Comparison of ENCODE assay signal across 9 cellular contexts in genomic region chr9:134642385-134643181, GRCh38. TPM values are rescaled to one million over a fixed set of nuclear protein-coding genes. Genes with fewer than 3 reads are reported as not detected.
DNase-seq lines count a peak whose midpoint lies in the region; ATAC-seq and TF ChIP-seq lines count a peak whose summit lies in the region.
"Had no signal": no experiment of that assay in that cellular context is flagged by ENCODE, and none has a peak within 500 bp of the region (broad histone marks: within the 10 kb centered on the region; RNA-seq: fewer than 3 reads in every experiment).

No MANE protein-coding gene starts in this region.

- H3K27me3 ChIP-seq in A673 (replicated peaks; ENCODE audit: insufficient read depth, low read depth, low read length, poor library complexity) (no peaks in the 10 kb centered on the region), MG63 (no peaks in the 10 kb centered on the region), fibroblast of lung (ENCODE audit: control insufficient read depth, insufficient read depth, low read length) (no peaks in the 10 kb centered on the region)

- DNase-seq in A673 (ENCODE audit: low spot score), result peak; percentile 75
- peak; percentile 81 for DNase-seq in MG63
- DNase-seq in fibroblast of lung (ENCODE audit: low read depth in 2 of 2), result peak; percentile 85 to 94
- DNase-seq in naive thymus-derived CD8-positive, alpha-beta T cell, result no peak
- no peak for DNase-seq in erythroblast (lab: John Stamatoyannopoulos, UW)
- DNase-seq in cortex of kidney (lab: John Stamatoyannopoulos, UW), result no peak
- DNase-seq in COLO668 (lab: John Stamatoyannopoulos, UW; ENCODE audit: unreplicated experiment), result no peak
- DNase-seq: activated effector memory CD4-positive, alpha-beta T cell treated with anti-CD3 and anti-CD28 coated beads, Interleukin-2, amount 50 U/mL, for 16 hours had no signal

- ATAC-seq in naive thymus-derived CD8-positive, alpha-beta T cell, result no peak
- ATAC-seq in HG03571 (IDR thresholded peaks at IDR 0.05; ENCODE audit: unreplicated experiment), result no peak

- peak overlapping the region in 9 of 10 donors; percentile 33 to 70 (median 51) for H3K4me3 Mint-ChIP-seq in naive thymus-derived CD8-positive, alpha-beta T cell

- no peaks in the 10 kb centered on the region for H3K9me3 ChIP-seq in A673 (ENCODE audit: low read depth, low read length, poor library complexity, severe bottlenecking)
- H3K9me3 ChIP-seq in MG63, result no peaks in the 10 kb centered on the region
- no peaks in the 10 kb centered on the region for H3K9me3 ChIP-seq in fibroblast of lung (ENCODE audit: control insufficient read depth, insufficient read depth, low read depth, low read length)

- peak overlapping the region; percentile 84 for H3K9ac ChIP-seq in fibroblast of lung (ENCODE audit: insufficient read depth, low read length)

- H3K9me3 Mint-ChIP-seq in naive thymus-derived CD8-positive, alpha-beta T cell, result no peaks in the 10 kb centered on the region

- no peak for TF ChIP-seq POLR2A in erythroblast (IDR thresholded peaks at IDR 0.05; ENCODE audit: low read length)

- BruUV-seq in A673 (replicated peaks; lab: Mats Ljungman, UMichigan), result no TSS peak

- H3K27me3 Mint-ChIP-seq in naive thymus-derived CD8-positive, alpha-beta T cell, result peaks cover 3 to 45% (median 23%) of the 10 kb centered on the region in 5 donors

- H3K36me3 ChIP-seq in A673 (ENCODE audit: insufficient read depth, low read length, poor library complexity, severe bottlenecking) (no peaks in the 10 kb centered on the region), MG63 (peaks cover 25% of the 10 kb centered on the region), fibroblast of lung (ENCODE audit: control insufficient read depth, insufficient read depth, low read length) (peaks cover 9% of the 10 kb centered on the region)

- H3K79me2 ChIP-seq in fibroblast of lung (ENCODE audit: control insufficient read depth, insufficient read depth, low read length), result peaks cover 39% of the 10 kb centered on the region

- intact Hi-C loops in A673 (cut with micrococcal nuclease; ENCODE audit: unreplicated experiment), result loop anchor here (5.0 to 10.0 kb wide), 2 partner anchors 185 to 478 kb away; partner anchors contain the start of gene RNU6ATAC

- no peak overlapping the region for H3K27ac Mint-ChIP-seq in naive thymus-derived CD8-positive, alpha-beta T cell

- H3K36me3 Mint-ChIP-seq in naive thymus-derived CD8-positive, alpha-beta T cell, result no peaks in the 10 kb centered on the region

- CTCF ChIA-PET in A673 (lab: Charles Lee), result interaction anchor here (1.2 kb wide), 1 partner anchor 193 kb away, joined by 4 read pairs; no protein-coding TSS in a partner anchor

- H3K4me3 ChIP-seq in A673 (ENCODE audit: low read depth, low read length, poor library complexity, severe bottlenecking) (peak overlapping the region; percentile 81), MG63 (peak overlapping the region; percentile 69), fibroblast of lung (replicated peaks in 1 of 4; ENCODE audit: control extremely low read depth in 1 of 4, insufficient read depth in 1 of 4, low read depth in 3 of 4, low read length in 4 of 4) (peak overlapping the region; percentile 55 to 92 (median 77))

- TF ChIP-seq CTCF in A673 (conservative IDR thresholded peaks at IDR 0.05; ENCODE audit: low read depth, low read length), result peak; percentile 46
- TF ChIP-seq CTCF in fibroblast of lung (conservative IDR thresholded peaks at IDR 0.05 in 1 of 2, IDR thresholded peaks at IDR 0.05 in 1 of 2; ENCODE audit: low read depth in 1 of 2, low read length in 2 of 2), result peak; percentile 48 to 54

- peaks cover 31% of the 10 kb centered on the region for H3K4me1 ChIP-seq in A673 (ENCODE audit: insufficient read depth, low read length, poor library complexity, severe bottlenecking)
- H3K4me1 ChIP-seq in fibroblast of lung (ENCODE audit: control insufficient read depth, extremely low read depth, insufficient read depth, low read length), result peaks cover 24% of the 10 kb centered on the region

- POLR2A ChIA-PET in A673 (lab: Charles Lee; ENCODE audit: low non-redundant PET), result no interaction called here
- POLR2A ChIA-PET in naive thymus-derived CD8-positive, alpha-beta T cell (lab: Charles Lee), result no interaction called here

- peak overlapping the region; percentile 98 for H3K4me2 ChIP-seq in fibroblast of lung (ENCODE audit: extremely low read depth, insufficient read depth, low read length)

- H3K4me1 Mint-ChIP-seq in naive thymus-derived CD8-positive, alpha-beta T cell, result peaks cover 0 to 2% (median under 1%) of the 10 kb centered on the region in 4 donors

- no peak overlapping the region for H2AFZ ChIP-seq in fibroblast of lung (ENCODE audit: low read length)

- peaks cover 4% of the 10 kb centered on the region for H4K20me1 ChIP-seq in fibroblast of lung (ENCODE audit: control insufficient read depth, extremely low read depth, insufficient read depth, low read length)

- peak overlapping the region; percentile 37 for H3K27ac ChIP-seq in A673 (ENCODE audit: low read depth, low read length, poor library complexity, severe bottlenecking)
- peak overlapping the region; percentile 77 for H3K27ac ChIP-seq in fibroblast of lung (ENCODE audit: insufficient read depth, low read length)

RNA-seq across cellular contexts. Expression of gene COL5A1, which starts 1.0 kb away (rescaled TPM):
- total RNA-seq in A673 (2021) (33.6 and 37.6 TPM in 2 replicates), fibroblast of lung (63.7 and 72.8 TPM in 2 replicates)
- 78.9 and 92.0 TPM in 2 replicates for total RNA-seq in MG63 (2014; rRNA removed; shearing (Covaris generic); ENCODE audit: low replicate concordance)
- polyA plus RNA-seq in fibroblast of lung, result 83.9 and 109 TPM in 2 replicates
- polyA plus RNA-seq in fibroblast of lung (2012), result 164 and 250 TPM in 2 replicates
- polyA minus RNA-seq in fibroblast of lung (ENCODE audit: low replicate concordance), result 171 and 250 TPM in 2 replicates
- under 1 TPM in 1 of 2 experiments, not detected in 1; 0.26 TPM for total RNA-seq in naive thymus-derived CD8-positive, alpha-beta T cell
- not detected for polyA plus RNA-seq in naive thymus-derived CD8-positive, alpha-beta T cell

Comparison
In these comparisons a context has a peak if more than half of its experiments do, and no peak if none do; other contexts are left out.
1. DNase-seq: peak in A673 (single experiment), MG63 (single experiment) and fibroblast of lung (2 of 2); none in naive thymus-derived CD8-positive, alpha-beta T cell (0 of 10), erythroblast (0 of 2), cortex of kidney (single experiment) and COLO668 (single experiment).
2. RNA of gene COL5A1, which starts 1.0 kb away (total RNA-seq): 78.9 to 92.0 TPM in MG63, 63.7 to 72.8 TPM in fibroblast of lung and 33.6 to 37.6 TPM in A673; 0.26 TPM in naive thymus-derived CD8-positive, alpha-beta T cell; every median in the first group is over 10 times any median in the second.
3. Peak in every context shown above with its lines, with median percentiles within 50 percentile points of each other: H3K4me3 ChIP-seq.